In the genomic region with DNA sequence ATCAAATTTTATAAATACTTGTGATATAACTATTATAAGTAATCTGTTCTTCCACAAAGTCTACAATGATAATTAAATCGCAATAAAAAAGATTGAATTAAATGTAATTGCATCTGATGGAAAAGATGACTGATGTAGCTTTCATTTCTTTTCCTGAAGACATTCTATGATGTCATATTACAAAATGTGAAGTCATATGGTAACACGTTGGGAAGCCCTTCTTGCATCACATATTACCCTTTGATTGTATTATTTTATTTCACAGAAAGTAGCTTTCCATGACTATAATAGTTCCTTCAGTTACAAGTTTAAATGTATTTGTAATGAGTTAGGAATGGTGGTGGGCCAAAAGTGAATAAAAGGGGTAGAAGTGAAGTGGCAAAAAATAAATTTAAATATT, we compare ENCODE assay signal across 35 cellular contexts. TPM values are rescaled to one million over a fixed set of nuclear protein-coding genes. Genes with fewer than 3 reads are reported as not detected.
"Had no signal": no experiment of that assay in that cellular context is flagged by ENCODE, and none has a peak within 500 bp of the region (broad histone marks: within the 10 kb centered on the region; RNA-seq: fewer than 3 reads in every experiment).

No MANE protein-coding gene starts in this region.

- H3K36me3 ChIP-seq: neural progenitor cell, ovary, spleen, thoracic aorta, thyroid gland, tibial nerve, upper lobe of left lung, vagina had no signal

- ATAC-seq: naive thymus-derived CD4-positive, alpha-beta T cell; natural killer cell; psoas muscle; right cardiac atrium; sciatic nerve; stimulated activated memory B cell treated with anti-CD40 and anti-IgM and Interleukin-4, amounts not matched to agents 10 μg/mL and 1 μg/mL and 100 μg/mL, for 72 hours; stimulated activated naive CD8-positive, alpha-beta T cell treated with anti-CD3 and anti-CD28 coated beads, Interleukin-15, amount 100 ng/mL, for 72 hours; stimulated activated naive CD8-positive, alpha-beta T cell treated with anti-CD3 and anti-CD28 coated beads, Interleukin-15, Interleukin-2, amounts not matched to agents 100 U/mL and 50 U/mL, for 24 hours had no signal

- H3K27me3 ChIP-seq: ovary, thyroid gland, tibial nerve, upper lobe of left lung, vagina had no signal

- H3K4me2 ChIP-seq: neural progenitor cell, smooth muscle cell had no signal

- DNase-seq: naive thymus-derived CD4-positive, alpha-beta T cell; natural killer cell; occipital lobe; ovary; posterior cingulate gyrus; psoas muscle; right cardiac atrium; spleen; stimulated activated CD4-positive, alpha-beta T cell treated with anti-CD3 and anti-CD28 coated beads, Interleukin-12 subunit alpha, Interleukin-12 subunit beta, amount 100 ng/mL, for 4 hours; stimulated activated CD4-positive, alpha-beta T cell treated with anti-CD3 and anti-CD28 coated beads, Interleukin-1b, Interleukin-23, amount 100 ng/mL, for 48 hours; stimulated activated CD4-positive, alpha-beta T cell treated with anti-CD3 and anti-CD28 coated beads, Interleukin-4, amount 100 ng/mL, for 1 hour; stimulated activated CD4-positive, alpha-beta T cell treated with anti-CD3 and anti-CD28 coated beads, Interleukin-4, amount 100 ng/mL, for 4 hours; stimulated activated CD8-positive, alpha-beta memory T cell treated with anti-CD3 and anti-CD28 coated beads, Interleukin-4, amount 100 ng/mL, for 48 hours; stimulated activated naive CD4-positive, alpha-beta T cell; stimulated activated naive CD8-positive, alpha-beta T cell treated with anti-CD3 and anti-CD28 coated beads, Interleukin-15, amount 100 ng/mL, for 72 hours; stimulated activated naive CD8-positive, alpha-beta T cell treated with anti-CD3 and anti-CD28 coated beads, Interleukin-15, Interleukin-2, amounts not matched to agents 100 U/mL and 50 U/mL, for 24 hours; thyroid gland; trophoblast cell; upper lobe of left lung had no signal

- H3K9me3 ChIP-seq: ovary, psoas muscle, thoracic aorta, thyroid gland, upper lobe of left lung, vagina had no signal

- H3K9ac ChIP-seq: neural progenitor cell, parathyroid adenoma had no signal

- H3K79me2 ChIP-seq: parathyroid adenoma had no signal

- FAIRE-seq: urothelium cell line had no signal

- H2AFZ ChIP-seq: neural progenitor cell, parathyroid adenoma had no signal

- H3K27ac ChIP-seq: neural progenitor cell, ovary, parathyroid adenoma, psoas muscle, skin epidermis, spleen, thoracic aorta, thyroid gland, tibial nerve, upper lobe of left lung, vagina had no signal

- H3K4me3 ChIP-seq: neural progenitor cell, ovary, psoas muscle, skin epidermis, smooth muscle cell, spleen, thoracic aorta, thyroid gland, tibial nerve, upper lobe of left lung, vagina had no signal

- H3K4me1 ChIP-seq: neural progenitor cell, parathyroid adenoma, psoas muscle, spleen, thyroid gland, tibial nerve, upper lobe of left lung, vagina had no signal

RNA-seq across cellular contexts. Expression of a gene that starts 19.0 kb away (rescaled TPM):
- total RNA-seq: naive thymus-derived CD4-positive, alpha-beta T cell; natural killer cell; occipital lobe; osteoblast; ovary; progenitor cell of endocrine pancreas; psoas muscle; renal cortical epithelial cell; right cardiac atrium; sciatic nerve; smooth muscle cell; spleen; temporal lobe; thoracic aorta; thyroid gland; tibial nerve; upper lobe of left lung; ureter; vagina had no signal
- polyA plus RNA-seq: naive thymus-derived CD4-positive, alpha-beta T cell; neural cell; ovary; psoas muscle; right cardiac atrium; smooth muscle cell; spleen had no signal

RNA-seq across cellular contexts. Expression of a gene that starts 25.8 kb away (rescaled TPM):
- total RNA-seq: naive thymus-derived CD4-positive, alpha-beta T cell; natural killer cell; occipital lobe; osteoblast; ovary; progenitor cell of endocrine pancreas; psoas muscle; renal cortical epithelial cell; right cardiac atrium; sciatic nerve; smooth muscle cell; temporal lobe; thoracic aorta; thyroid gland; tibial nerve; upper lobe of left lung; ureter; vagina had no signal
- polyA plus RNA-seq: naive thymus-derived CD4-positive, alpha-beta T cell; neural cell; ovary; right cardiac atrium; smooth muscle cell had no signal
